1 cellular context compared by ENCODE assay signal in the genomic region with DNA sequence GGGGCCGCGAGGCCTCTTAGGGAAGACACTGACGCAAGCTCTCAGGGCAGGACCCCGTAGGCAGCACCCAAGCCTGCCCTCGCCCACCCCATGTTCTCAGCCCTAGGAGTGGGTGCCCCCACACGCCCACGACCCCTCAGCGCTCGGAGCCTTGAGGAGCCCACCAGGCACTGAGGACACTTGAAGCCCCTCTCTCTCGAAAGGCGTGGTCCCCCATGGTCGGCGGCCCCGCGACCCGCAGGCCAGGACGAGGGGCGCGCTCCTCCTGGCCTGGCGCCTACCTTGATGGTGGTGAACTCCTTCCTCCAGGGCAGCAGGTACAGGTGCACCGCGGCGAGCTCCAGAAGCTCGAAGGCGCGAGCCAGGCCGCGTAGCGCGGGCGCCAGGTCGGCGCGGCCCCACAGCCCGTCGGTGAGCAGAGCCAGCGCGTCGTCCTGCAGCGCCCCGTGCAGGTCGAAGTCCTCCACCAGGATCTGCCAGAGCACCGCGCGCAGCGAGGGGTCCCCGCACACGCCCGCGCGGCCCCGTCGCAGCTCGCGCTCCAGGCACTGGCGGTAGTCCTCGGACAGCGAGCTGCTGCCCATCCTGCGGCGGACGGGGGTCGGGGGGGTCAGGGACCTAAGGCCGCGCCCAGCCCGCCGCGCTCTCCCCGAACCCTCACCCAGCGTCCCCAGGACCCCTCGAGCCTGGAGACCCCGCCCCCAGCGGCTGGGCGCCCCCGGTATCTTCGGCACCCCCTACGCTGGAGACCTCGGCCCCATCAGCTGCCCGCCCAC.
TF ChIP-seq lines count a peak whose summit lies in the region.

No MANE protein-coding gene starts in this region.

TF ChIP-seq in HepG2, 621 proteins besides CTCF, POLR2A, EP300 and RAD21 (continued from another document and continues in another):
- TF ChIP-seq, protein P1, sequence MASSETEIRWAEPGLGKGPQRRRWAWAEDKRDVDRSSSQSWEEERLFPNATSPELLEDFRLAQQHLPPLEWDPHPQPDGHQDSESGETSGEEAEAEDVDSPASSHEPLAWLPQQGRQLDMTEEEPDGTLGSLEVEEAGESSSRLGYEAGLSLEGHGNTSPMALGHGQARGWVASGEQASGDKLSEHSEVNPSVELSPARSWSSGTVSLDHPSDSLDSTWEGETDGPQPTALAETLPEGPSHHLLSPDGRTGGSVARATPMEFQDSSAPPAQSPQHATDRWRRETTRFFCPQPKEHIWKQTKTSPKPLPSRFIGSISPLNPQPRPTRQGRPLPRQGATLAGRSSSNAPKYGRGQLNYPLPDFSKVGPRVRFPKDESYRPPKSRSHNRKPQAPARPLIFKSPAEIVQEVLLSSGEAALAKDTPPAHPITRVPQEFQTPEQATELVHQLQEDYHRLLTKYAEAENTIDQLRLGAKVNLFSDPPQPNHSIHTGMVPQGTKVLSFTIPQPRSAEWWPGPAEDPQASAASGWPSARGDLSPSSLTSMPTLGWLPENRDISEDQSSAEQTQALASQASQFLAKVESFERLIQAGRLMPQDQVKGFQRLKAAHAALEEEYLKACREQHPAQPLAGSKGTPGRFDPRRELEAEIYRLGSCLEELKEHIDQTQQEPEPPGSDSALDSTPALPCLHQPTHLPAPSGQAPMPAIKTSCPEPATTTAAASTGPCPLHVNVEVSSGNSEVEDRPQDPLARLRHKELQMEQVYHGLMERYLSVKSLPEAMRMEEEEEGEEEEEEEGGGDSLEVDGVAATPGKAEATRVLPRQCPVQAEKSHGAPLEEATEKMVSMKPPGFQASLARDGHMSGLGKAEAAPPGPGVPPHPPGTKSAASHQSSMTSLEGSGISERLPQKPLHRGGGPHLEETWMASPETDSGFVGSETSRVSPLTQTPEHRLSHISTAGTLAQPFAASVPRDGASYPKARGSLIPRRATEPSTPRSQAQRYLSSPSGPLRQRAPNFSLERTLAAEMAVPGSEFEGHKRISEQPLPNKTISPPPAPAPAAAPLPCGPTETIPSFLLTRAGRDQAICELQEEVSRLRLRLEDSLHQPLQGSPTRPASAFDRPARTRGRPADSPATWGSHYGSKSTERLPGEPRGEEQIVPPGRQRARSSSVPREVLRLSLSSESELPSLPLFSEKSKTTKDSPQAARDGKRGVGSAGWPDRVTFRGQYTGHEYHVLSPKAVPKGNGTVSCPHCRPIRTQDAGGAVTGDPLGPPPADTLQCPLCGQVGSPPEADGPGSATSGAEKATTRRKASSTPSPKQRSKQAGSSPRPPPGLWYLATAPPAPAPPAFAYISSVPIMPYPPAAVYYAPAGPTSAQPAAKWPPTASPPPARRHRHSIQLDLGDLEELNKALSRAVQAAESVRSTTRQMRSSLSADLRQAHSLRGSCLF (CRISPR knock-in tag; IDR thresholded peaks at IDR 0.05; ENCODE audit: borderline replicate concordance) = 0 out of 2 replicates have a peak, but pooled peaks have one; percentile 17
- TF ChIP-seq, protein P2, sequence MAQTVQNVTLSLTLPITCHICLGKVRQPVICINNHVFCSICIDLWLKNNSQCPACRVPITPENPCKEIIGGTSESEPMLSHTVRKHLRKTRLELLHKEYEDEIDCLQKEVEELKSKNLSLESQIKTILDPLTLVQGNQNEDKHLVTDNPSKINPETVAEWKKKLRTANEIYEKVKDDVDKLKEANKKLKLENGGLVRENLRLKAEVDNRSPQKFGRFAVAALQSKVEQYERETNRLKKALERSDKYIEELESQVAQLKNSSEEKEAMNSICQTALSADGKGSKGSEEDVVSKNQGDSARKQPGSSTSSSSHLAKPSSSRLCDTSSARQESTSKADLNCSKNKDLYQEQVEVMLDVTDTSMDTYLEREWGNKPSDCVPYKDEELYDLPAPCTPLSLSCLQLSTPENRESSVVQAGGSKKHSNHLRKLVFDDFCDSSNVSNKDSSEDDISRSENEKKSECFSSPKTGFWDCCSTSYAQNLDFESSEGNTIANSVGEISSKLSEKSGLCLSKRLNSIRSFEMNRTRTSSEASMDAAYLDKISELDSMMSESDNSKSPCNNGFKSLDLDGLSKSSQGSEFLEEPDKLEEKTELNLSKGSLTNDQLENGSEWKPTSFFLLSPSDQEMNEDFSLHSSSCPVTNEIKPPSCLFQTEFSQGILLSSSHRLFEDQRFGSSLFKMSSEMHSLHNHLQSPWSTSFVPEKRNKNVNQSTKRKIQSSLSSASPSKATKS (CRISPR knock-in tag; IDR thresholded peaks at IDR 0.05) = no peak
- TF ChIP-seq ELF4 (CRISPR knock-in tag; IDR thresholded peaks at IDR 0.05; ENCODE audit: borderline replicate concordance) (no peak), MZF1 (CRISPR knock-in tag; IDR thresholded peaks at IDR 0.05; ENCODE audit: borderline replicate concordance) (peak; percentile 60; the same call in 1 of the 2 replicates), MXD4 (CRISPR knock-in tag; IDR thresholded peaks at IDR 0.05) (peak; percentile 79; the same call in 1 of the 2 replicates), STAG1 (CRISPR knock-in tag; IDR thresholded peaks at IDR 0.05) (peak; percentile 82), ZBTB40 (IDR thresholded peaks at IDR 0.05) (no peak), ZBTB40 (CRISPR knock-in tag; IDR thresholded peaks at IDR 0.05) (peak; percentile 67), ZKSCAN5 (CRISPR knock-in tag; IDR thresholded peaks at IDR 0.05) (0 out of 2 replicates have a peak, but pooled peaks have one; percentile 66), ONECUT2 (CRISPR knock-in tag; IDR thresholded peaks at IDR 0.05) (no peak), ZNF468 (CRISPR knock-in tag; IDR thresholded peaks at IDR 0.05) (0 out of 2 replicates have a peak, but pooled peaks have one; percentile 48), PHF5A (CRISPR knock-in tag; IDR thresholded peaks at IDR 0.05; ENCODE audit: low read depth, unreplicated experiment) (peak; percentile 77), ATF7-NPFF (CRISPR knock-in tag; IDR thresholded peaks at IDR 0.05; ENCODE audit: low read depth) (peak; percentile 49; the same call in 1 of the 2 replicates), SNRNP70 (IDR thresholded peaks at IDR 0.05; ENCODE audit: low read depth, low read length) (no peak), SIN3A (IDR thresholded peaks at IDR 0.05; ENCODE audit: borderline replicate concordance, low read depth, low read length) (no peak), HBP1 (CRISPR knock-in tag; IDR thresholded peaks at IDR 0.05; ENCODE audit: low read depth) (peak; percentile 86), MYC (CRISPR knock-in tag; IDR thresholded peaks at IDR 0.05; ENCODE audit: borderline replicate concordance) (peak; percentile 86), ZNF670 (CRISPR knock-in tag; IDR thresholded peaks at IDR 0.05; ENCODE audit: borderline replicate concordance) (peak; percentile 86; the same call in 1 of the 2 replicates), SOX5 (CRISPR knock-in tag; IDR thresholded peaks at IDR 0.05; ENCODE audit: borderline replicate concordance) (peak; percentile 14; the same call in 1 of the 2 replicates), ZNF879 (CRISPR knock-in tag; IDR thresholded peaks at IDR 0.05) (peak; percentile 28; the same call in 1 of the 2 replicates), ZNF253 (CRISPR knock-in tag; IDR thresholded peaks at IDR 0.05; ENCODE audit: borderline replicate concordance) (peak; percentile 43; the same call in 1 of the 2 replicates), TFDP2 (CRISPR knock-in tag; IDR thresholded peaks at IDR 0.05) (peak; percentile 45), ZNF563 (CRISPR knock-in tag; IDR thresholded peaks at IDR 0.05) (peak; percentile 44; the same call in 1 of the 2 replicates), GATA4 (IDR thresholded peaks at IDR 0.05; ENCODE audit: borderline replicate concordance, low read depth) (no peak), SRSF1 (optimal IDR thresholded peaks at IDR 0.05; ENCODE audit: low read depth, low read length) (no peak), TFAP4 (IDR thresholded peaks at IDR 0.05; ENCODE audit: borderline replicate concordance, low read depth) (peak; percentile 4; the same call in 1 of the 2 replicates)
- TF ChIP-seq, protein P3, sequence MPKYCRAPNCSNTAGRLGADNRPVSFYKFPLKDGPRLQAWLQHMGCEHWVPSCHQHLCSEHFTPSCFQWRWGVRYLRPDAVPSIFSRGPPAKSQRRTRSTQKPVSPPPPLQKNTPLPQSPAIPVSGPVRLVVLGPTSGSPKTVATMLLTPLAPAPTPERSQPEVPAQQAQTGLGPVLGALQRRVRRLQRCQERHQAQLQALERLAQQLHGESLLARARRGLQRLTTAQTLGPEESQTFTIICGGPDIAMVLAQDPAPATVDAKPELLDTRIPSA (CRISPR knock-in tag; IDR thresholded peaks at IDR 0.05; ENCODE audit: borderline replicate concordance) = no peak
- TF ChIP-seq, protein P4, sequence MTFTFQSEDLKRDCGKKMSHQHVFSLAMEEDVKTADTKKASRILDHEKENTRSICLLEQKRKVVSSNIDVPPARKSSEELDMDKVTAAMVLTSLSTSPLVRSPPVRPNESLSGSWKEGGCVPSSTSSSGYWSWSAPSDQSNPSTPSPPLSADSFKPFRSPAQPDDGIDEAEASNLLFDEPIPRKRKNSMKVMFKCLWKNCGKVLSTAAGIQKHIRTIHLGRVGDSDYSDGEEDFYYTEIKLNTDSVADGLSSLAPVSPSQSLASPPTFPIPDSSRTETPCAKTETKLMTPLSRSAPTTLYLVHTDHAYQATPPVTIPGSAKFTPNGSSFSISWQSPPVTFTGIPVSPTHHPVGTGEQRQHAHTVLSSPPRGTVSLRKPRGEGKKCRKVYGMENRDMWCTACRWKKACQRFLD (CRISPR knock-in tag; IDR thresholded peaks at IDR 0.05; ENCODE audit: borderline replicate concordance) = 0 out of 2 replicates have a peak, but pooled peaks have one; percentile 10
